In the genomic region with DNA sequence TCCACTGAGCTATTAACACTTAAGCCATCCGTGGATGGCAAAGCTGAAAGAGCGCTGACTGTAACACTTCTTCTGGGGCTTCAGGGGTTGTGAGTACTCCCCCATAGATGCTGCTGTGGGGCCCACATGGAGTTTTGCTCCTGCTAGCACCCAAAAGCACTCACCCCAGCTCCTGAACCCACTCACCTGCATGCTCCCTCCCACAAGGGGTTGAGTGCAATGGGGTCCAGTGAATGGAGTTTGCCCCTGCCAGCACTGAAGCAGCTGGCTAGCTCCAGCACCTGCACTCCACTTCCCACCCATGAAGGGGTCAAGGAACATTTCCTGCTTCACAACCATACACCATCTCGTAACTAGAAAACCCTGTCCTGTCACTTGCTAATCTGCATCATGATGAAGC, we compare ENCODE assay signal across 11 cellular contexts.
A peak's percentile ranks its signal among the peaks of the same experiment; 100 is the strongest.
DNase-seq lines count a peak whose midpoint lies in the region; ATAC-seq and TF ChIP-seq lines count a peak whose summit lies in the region.
"Had no signal": no experiment of that assay in that cellular context is flagged by ENCODE, and none has a peak within 500 bp of the region (broad histone marks: within the 10 kb centered on the region; RNA-seq: fewer than 3 reads in every experiment).

No MANE protein-coding gene starts in this region.

- TF ChIP-seq CTCF in right lobe of liver (IDR thresholded peaks at IDR 0.05) (no peak), H9 (conservative IDR thresholded peaks at IDR 0.05) (no peak)

- no peaks in the 10 kb centered on the region for H3K9me3 ChIP-seq in right lobe of liver
- no peaks in the 10 kb centered on the region for H3K9me3 ChIP-seq in H9 (ENCODE audit: control insufficient read depth, low read depth, low read length)

- 17% methylated on average over 1 of the region's 3 CpGs for WGBS in right lobe of liver (ENCODE audit: insufficient coverage, low coverage, low lambda C conversion rate, missing lambda C conversion rate)
- no CpG with 5 or more reads among the region's 3 CpGs for WGBS in H9 (ENCODE audit: extremely low coverage, insufficient read length, low lambda C conversion rate)

- intact Hi-C loops in right lobe of liver (cut with DNase I): no loop called here

- no peak for TF ChIP-seq POLR2A in right lobe of liver (IDR thresholded peaks at IDR 0.05)

- no peak overlapping the region for H2AFZ ChIP-seq in H9 (ENCODE audit: low read length)

- H3K79me2 ChIP-seq in H9 (ENCODE audit: insufficient read depth, low read length): no peaks in the 10 kb centered on the region

- no peak overlapping the region for H4K5ac ChIP-seq in H9 (ENCODE audit: insufficient read length, low read depth, low read length)

- peak; percentile 28 for DNase-seq in activated naive CD8-positive, alpha-beta T cell treated with anti-CD3 and anti-CD28 coated beads, Interleukin-2, amount 10 ng/mL, durations not matched to agents 7 days and 5 days
- no peak for DNase-seq in NK-92 (lab: John Stamatoyannopoulos, UW; ENCODE audit: unreplicated experiment)
- DNase-seq in right lobe of liver: no peak
- no peak for DNase-seq in H9
- no peak for DNase-seq in NCI-H226
- DNase-seq: immature natural killer cell had no signal

- H4K91ac ChIP-seq in H9 (ENCODE audit: insufficient read length, low read depth, low read length): no peak overlapping the region

- peaks cover 30% of the 10 kb centered on the region for H3K4me1 Mint-ChIP-seq in activated naive CD8-positive, alpha-beta T cell treated with anti-CD3 and anti-CD28 coated beads, Interleukin-2, amount 10 ng/mL, durations not matched to agents 7 days and 5 days
- H3K4me1 Mint-ChIP-seq in H9: no peaks in the 10 kb centered on the region
- H3K4me1 Mint-ChIP-seq: immature natural killer cell had no signal

- H3K9ac ChIP-seq in H9 (ENCODE audit: extremely low read depth, insufficient read length, low read length): no peak overlapping the region

- no peaks in the 10 kb centered on the region for H3K79me1 ChIP-seq in H9 (ENCODE audit: insufficient read depth, low read depth, low read length, poor library complexity, severe bottlenecking)

- no peak overlapping the region for H3K23ac ChIP-seq in H9 (ENCODE audit: insufficient read length, low read depth, low read length)

- H3K27me3 ChIP-seq in right lobe of liver (no peaks in the 10 kb centered on the region), H9 (ENCODE audit: insufficient read depth, low read length) (no peaks in the 10 kb centered on the region)

- H3K18ac ChIP-seq in H9 (ENCODE audit: insufficient read length, low read depth, low read length): no peak overlapping the region

- no peaks in the 10 kb centered on the region for H3K27me3 Mint-ChIP-seq in activated naive CD8-positive, alpha-beta T cell treated with anti-CD3 and anti-CD28 coated beads, Interleukin-2, amount 10 ng/mL, durations not matched to agents 7 days and 5 days
- H3K27me3 Mint-ChIP-seq in H9 (ENCODE audit: low read depth): peaks cover 2% of the 10 kb centered on the region; the same call in 1 of the 2 replicates
- H3K27me3 Mint-ChIP-seq: progenitor cell of endocrine pancreas had no signal

- H2AK5ac ChIP-seq in H9 (ENCODE audit: insufficient read length, low read length): no peak overlapping the region

- ATAC-seq in GM19025 (IDR thresholded peaks at IDR 0.05; ENCODE audit: low read depth, unreplicated experiment) (peak; percentile 5), GM21528 (IDR thresholded peaks at IDR 0.05; ENCODE audit: low FRiP score, unreplicated experiment) (peak; percentile 25), HG03159 (IDR thresholded peaks at IDR 0.05; ENCODE audit: unreplicated experiment) (peak; percentile 21), right lobe of liver (no peak)
- ATAC-seq in activated naive CD8-positive, alpha-beta T cell treated with anti-CD3 and anti-CD28 coated beads, Interleukin-2, amount 10 ng/mL, durations not matched to agents 7 days and 5 days (ENCODE audit: low read depth): no peak

- no peak overlapping the region for H3K14ac ChIP-seq in H9 (ENCODE audit: insufficient read depth, low read length)

- no peaks in the 10 kb centered on the region for H3K9me3 Mint-ChIP-seq in activated naive CD8-positive, alpha-beta T cell treated with anti-CD3 and anti-CD28 coated beads, Interleukin-2, amount 10 ng/mL, durations not matched to agents 7 days and 5 days
- peaks cover 7 to 10% of the 10 kb centered on the region in 2 experiments; a peak in 4 of 5 replicates for H3K9me3 Mint-ChIP-seq in H9

- H3K4me2 ChIP-seq in H9 (ENCODE audit: insufficient read depth, insufficient read length, low read length): no peak overlapping the region

- H2BK15ac ChIP-seq in H9 (ENCODE audit: low read depth, low read length): no peak overlapping the region

- no peaks in the 10 kb centered on the region for H4K20me1 ChIP-seq in H9 (ENCODE audit: control insufficient read depth, insufficient read depth, insufficient read length)

- H3K4me3 Mint-ChIP-seq in activated naive CD8-positive, alpha-beta T cell treated with anti-CD3 and anti-CD28 coated beads, Interleukin-2, amount 10 ng/mL, durations not matched to agents 7 days and 5 days: peak overlapping the region; percentile 9
- H3K4me3 Mint-ChIP-seq in H9: no peak overlapping the region
- H3K4me3 Mint-ChIP-seq: immature natural killer cell had no signal

- no peaks in the 10 kb centered on the region for H3K23me2 ChIP-seq in H9 (ENCODE audit: insufficient read length, low read depth, low read length, poor library complexity, severe bottlenecking)

- no peak overlapping the region for H3K4ac ChIP-seq in H9 (ENCODE audit: low read depth, low read length)

- no peak overlapping the region for H2BK12ac ChIP-seq in H9 (ENCODE audit: insufficient read length, low read depth, low read length)

- H3K56ac ChIP-seq in H9 (ENCODE audit: insufficient read length, low read depth, low read length): no peak overlapping the region

- peak overlapping the region; percentile 82 for H3K27ac Mint-ChIP-seq in activated naive CD8-positive, alpha-beta T cell treated with anti-CD3 and anti-CD28 coated beads, Interleukin-2, amount 10 ng/mL, durations not matched to agents 7 days and 5 days
- no peak overlapping the region for H3K27ac Mint-ChIP-seq in H9
- H3K27ac Mint-ChIP-seq: immature natural killer cell, progenitor cell of endocrine pancreas had no signal

- no peaks in the 10 kb centered on the region for H3K36me3 Mint-ChIP-seq in activated naive CD8-positive, alpha-beta T cell treated with anti-CD3 and anti-CD28 coated beads, Interleukin-2, amount 10 ng/mL, durations not matched to agents 7 days and 5 days
- H3K36me3 Mint-ChIP-seq in H9 (ENCODE audit: insufficient read depth in 1 of 3, low read depth in 3 of 3): no peaks in the 10 kb centered on the region
- H3K36me3 Mint-ChIP-seq: immature natural killer cell had no signal

- no peak overlapping the region for H3T11ph ChIP-seq in H9 (ENCODE audit: low read length)

- H3K4me1 ChIP-seq in right lobe of liver (no peaks in the 10 kb centered on the region), H9 (ENCODE audit: insufficient read depth, low read length) (no peaks in the 10 kb centered on the region)

- H3K27ac ChIP-seq in right lobe of liver (no peak overlapping the region), H9 (ENCODE audit: insufficient read length, low read depth, low read length) (no peak overlapping the region)
- H3K27ac ChIP-seq: HL-60 had no signal

- no peak overlapping the region for H4K8ac ChIP-seq in H9 (replicated peaks; ENCODE audit: insufficient read length, low read depth, low read length)

- H2BK120ac ChIP-seq in H9 (ENCODE audit: low read depth, low read length, poor library complexity, severe bottlenecking): no peak overlapping the region

- H3K4me3 ChIP-seq in right lobe of liver: no peak overlapping the region

- POLR2A ChIA-PET in activated naive CD8-positive, alpha-beta T cell treated with anti-CD3 and anti-CD28 coated beads, Interleukin-2, amount 10 ng/mL, durations not matched to agents 7 days and 5 days (lab: Charles Lee): no interaction called here

- no peak overlapping the region for H2BK20ac ChIP-seq in H9 (ENCODE audit: low read depth, low read length, poor library complexity, severe bottlenecking)

- no peak overlapping the region for H2BK5ac ChIP-seq in H9 (ENCODE audit: insufficient read length, low read length)

- H3K36me3 ChIP-seq in right lobe of liver: no peaks in the 10 kb centered on the region

Comparison
In these comparisons a context has a peak if more than half of its experiments do, and no peak if none do; other contexts are left out.
1. ATAC-seq: peak in GM19025 (single experiment), GM21528 (single experiment) and HG03159 (single experiment); none in activated naive CD8-positive, alpha-beta T cell treated with anti-CD3 and anti-CD28 coated beads, Interleukin-2, amount 10 ng/mL, durations not matched to agents 7 days and 5 days (single experiment) and right lobe of liver (0 of 4).